9 cellular contexts compared by ENCODE assay signal in genomic region chr11:61004037-61004641, GRCh38. TPM values are rescaled to one million over a fixed set of nuclear protein-coding genes. Genes with fewer than 3 reads are reported as not detected.
DNase-seq lines count a peak whose midpoint lies in the region; ATAC-seq and TF ChIP-seq lines count a peak whose summit lies in the region.
"Had no signal": no experiment of that assay in that cellular context is flagged by ENCODE, and none has a peak within 500 bp of the region (broad histone marks: within the 10 kb centered on the region; RNA-seq: fewer than 3 reads in every experiment).

No MANE protein-coding gene starts in this region.

- H3K27me3 ChIP-seq in muscle layer of duodenum (ENCODE audit: low read depth, low read length) = peaks cover 15% of the 10 kb centered on the region

- H3K4me3 Mint-ChIP-seq in activated T-helper 17 cell treated with anti-CD3 and anti-CD28 coated beads, Interleukin-2, amount 50 U/mL, for 72 hours = peak overlapping the region; percentile 84
- no peak overlapping the region for H3K4me3 Mint-ChIP-seq in glutamatergic neuron (ENCODE audit: unreplicated experiment)

- peak; percentile 63 for ATAC-seq in activated T-helper 17 cell treated with anti-CD3 and anti-CD28 coated beads, Interleukin-2, amount 50 U/mL, for 72 hours (replicated peaks)
- no peak for ATAC-seq in GM19324 (IDR thresholded peaks at IDR 0.05; ENCODE audit: low FRiP score, unreplicated experiment)
- ATAC-seq: gastroesophageal sphincter had no signal

- peaks cover 98% of the 10 kb centered on the region for H3K36me3 Mint-ChIP-seq in activated T-helper 17 cell treated with anti-CD3 and anti-CD28 coated beads, Interleukin-2, amount 50 U/mL, for 72 hours (ENCODE audit: low read depth)
- no peaks in the 10 kb centered on the region for H3K36me3 Mint-ChIP-seq in glutamatergic neuron (ENCODE audit: unreplicated experiment)

- peak overlapping the region; percentile 90 for H3K27ac Mint-ChIP-seq in activated T-helper 17 cell treated with anti-CD3 and anti-CD28 coated beads, Interleukin-2, amount 50 U/mL, for 72 hours
- no peak overlapping the region for H3K27ac Mint-ChIP-seq in glutamatergic neuron (ENCODE audit: unreplicated experiment)

- no peak overlapping the region for H3K4me3 ChIP-seq in muscle layer of duodenum (ENCODE audit: low read depth in 1 of 2, low read length in 2 of 2)
- H3K4me3 ChIP-seq: gastroesophageal sphincter had no signal

- no peaks in the 10 kb centered on the region for H3K27me3 Mint-ChIP-seq in activated T-helper 17 cell treated with anti-CD3 and anti-CD28 coated beads, Interleukin-2, amount 50 U/mL, for 72 hours
- peaks cover 14% of the 10 kb centered on the region for H3K27me3 Mint-ChIP-seq in glutamatergic neuron (ENCODE audit: unreplicated experiment)

- peaks cover 5 to 25% of the 10 kb centered on the region in 2 donors for H3K4me1 ChIP-seq in muscle layer of duodenum (ENCODE audit: control insufficient read depth in 1 of 2, insufficient read depth in 2 of 2, low read length in 2 of 2)

- peak; percentile 32 for DNase-seq in GDM1 (lab: John Stamatoyannopoulos, UW)
- DNase-seq in NCI-H2107 treated with DMSO at 0.1 percent for 48 hours (lab: John Stamatoyannopoulos, UW; ENCODE audit: unreplicated experiment) = peak; percentile 15
- DNase-seq in glutamatergic neuron = no peak
- DNase-seq in SKM-1 treated with dmso at 0.1 percent for 144 hours (lab: John Stamatoyannopoulos, UW; ENCODE audit: unreplicated experiment) = no peak
- DNase-seq in retina = no peak

- H3K9me3 ChIP-seq in muscle layer of duodenum (ENCODE audit: control insufficient read depth in 1 of 2, low read length in 2 of 2) = no peaks in the 10 kb centered on the region
- H3K9me3 ChIP-seq: gastroesophageal sphincter had no signal

- no peaks in the 10 kb centered on the region for H3K36me3 ChIP-seq in muscle layer of duodenum (ENCODE audit: control insufficient read depth in 1 of 2, insufficient read depth in 2 of 2, low read length in 2 of 2)
- H3K36me3 ChIP-seq: gastroesophageal sphincter had no signal

- H3K4me1 Mint-ChIP-seq in activated T-helper 17 cell treated with anti-CD3 and anti-CD28 coated beads, Interleukin-2, amount 50 U/mL, for 72 hours = peaks cover 62% of the 10 kb centered on the region
- H3K4me1 Mint-ChIP-seq in glutamatergic neuron (ENCODE audit: low read depth, unreplicated experiment) = peaks cover 5% of the 10 kb centered on the region

- H3K27ac ChIP-seq in muscle layer of duodenum (ENCODE audit: low read length) = peak overlapping the region; percentile 5
- H3K27ac ChIP-seq: gastroesophageal sphincter had no signal

- no peaks in the 10 kb centered on the region for H3K9me3 Mint-ChIP-seq in activated T-helper 17 cell treated with anti-CD3 and anti-CD28 coated beads, Interleukin-2, amount 50 U/mL, for 72 hours
- H3K9me3 Mint-ChIP-seq in glutamatergic neuron (ENCODE audit: unreplicated experiment) = no peaks in the 10 kb centered on the region

- no peak for TF ChIP-seq CTCF in glutamatergic neuron (IDR thresholded peaks at IDR 0.05; ENCODE audit: partially characterized antibody, unreplicated experiment)

RNA-seq across cellular contexts. Expression of gene CD6, which starts 32.7 kb away (rescaled TPM):
- 100 to 1,000 TPM; 254 to 438 TPM for total RNA-seq in activated T-helper 17 cell treated with anti-CD3 and anti-CD28 coated beads, Interleukin-2, amount 50 U/mL, for 72 hours
- not detected for total RNA-seq in glutamatergic neuron (ENCODE audit: unreplicated experiment)

RNA-seq across cellular contexts. Expression of gene SLC15A3, which starts 52.2 kb away (rescaled TPM):
- total RNA-seq in activated T-helper 17 cell treated with anti-CD3 and anti-CD28 coated beads, Interleukin-2, amount 50 U/mL, for 72 hours = 1 to 10 TPM; 1.0 to 1.3 TPM
- 4.4 TPM for total RNA-seq in glutamatergic neuron (ENCODE audit: unreplicated experiment)

Comparison
In these comparisons a context has a peak if more than half of its experiments do, and no peak if none do; other contexts are left out.
1. DNase-seq: peak in GDM1 (single experiment) and NCI-H2107 treated with DMSO at 0.1 percent for 48 hours (single experiment); none in glutamatergic neuron (single experiment), SKM-1 treated with dmso at 0.1 percent for 144 hours (single experiment) and retina (single experiment).
2. RNA of gene CD6, which starts 32.7 kb away (total RNA-seq): 254 to 438 TPM in activated T-helper 17 cell treated with anti-CD3 and anti-CD28 coated beads, Interleukin-2, amount 50 U/mL, for 72 hours; not detected in glutamatergic neuron (single experiment); every median in the first group is over 100 times any median in the second.